Comparison of ENCODE assay signal across 8 cellular contexts in the genomic region with DNA sequence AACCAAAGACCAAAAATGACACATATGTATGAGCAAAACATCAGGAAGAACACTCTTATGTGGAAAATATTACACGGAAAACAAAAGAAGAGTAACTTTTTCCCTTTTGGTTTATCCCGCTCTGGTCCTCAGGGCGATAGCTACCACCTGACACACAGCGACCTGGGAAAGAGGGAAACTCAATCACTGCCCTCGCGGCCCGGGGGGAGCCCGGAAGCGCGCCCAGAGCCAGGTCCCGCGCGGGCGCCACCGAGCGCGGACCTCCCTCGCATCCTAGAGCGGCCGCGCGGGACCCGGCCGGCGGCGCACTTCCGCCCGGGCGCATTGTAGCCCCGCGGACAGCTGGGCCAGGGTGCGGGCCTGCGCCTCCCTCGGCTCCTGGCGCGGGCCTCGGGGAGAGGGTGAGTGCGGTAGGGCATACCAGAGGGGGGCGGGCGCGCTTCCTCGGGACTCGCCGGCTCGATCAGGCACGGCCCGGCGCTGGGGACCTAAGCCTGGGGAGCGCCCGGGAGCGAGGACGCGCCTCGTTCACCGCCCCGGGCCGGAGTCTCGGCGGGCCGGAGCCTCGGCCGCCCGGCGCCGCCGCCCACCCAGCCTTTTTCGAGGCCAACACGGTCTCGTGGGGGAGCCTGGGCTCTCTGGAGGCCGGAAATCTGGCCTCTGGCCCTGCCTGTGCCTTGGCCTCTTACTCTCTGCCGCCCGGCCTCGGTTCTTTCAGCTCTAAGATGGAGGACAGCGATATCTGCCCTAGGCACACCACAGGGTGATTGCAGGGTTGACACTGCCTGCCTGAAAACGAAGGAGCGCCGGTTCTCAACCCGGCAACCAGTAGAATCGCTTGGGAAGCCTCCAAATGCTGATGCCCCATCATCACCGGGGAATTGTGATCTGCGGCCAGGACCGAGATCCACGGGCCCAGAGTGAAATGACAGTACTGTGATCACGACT. TPM values are rescaled to one million over a fixed set of nuclear protein-coding genes. Genes with fewer than 3 reads are reported as not detected.
DNase-seq lines count a peak whose midpoint lies in the region; ATAC-seq and TF ChIP-seq lines count a peak whose summit lies in the region.

A gene with protein sequence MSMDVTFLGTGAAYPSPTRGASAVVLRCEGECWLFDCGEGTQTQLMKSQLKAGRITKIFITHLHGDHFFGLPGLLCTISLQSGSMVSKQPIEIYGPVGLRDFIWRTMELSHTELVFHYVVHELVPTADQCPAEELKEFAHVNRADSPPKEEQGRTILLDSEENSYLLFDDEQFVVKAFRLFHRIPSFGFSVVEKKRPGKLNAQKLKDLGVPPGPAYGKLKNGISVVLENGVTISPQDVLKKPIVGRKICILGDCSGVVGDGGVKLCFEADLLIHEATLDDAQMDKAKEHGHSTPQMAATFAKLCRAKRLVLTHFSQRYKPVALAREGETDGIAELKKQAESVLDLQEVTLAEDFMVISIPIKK (plus strand): TSS at position 327 of the 948 bp plus-strand sequence. CDS start 6,365 bp downstream, outside the sequence.

- H3K9me3 ChIP-seq in DND-41 (ENCODE audit: insufficient read depth, low read length, severe bottlenecking), result peaks cover 4% of the 10 kb centered on the region

- peak within 1 kb of the TSS; percentile 81 for H3K27ac ChIP-seq in DND-41 (ENCODE audit: low read length)

- no peak for TF ChIP-seq CTCF in DND-41 (IDR thresholded peaks at IDR 0.05; ENCODE audit: borderline replicate concordance, extremely low read depth, low read length, poor library complexity, severe bottlenecking)
- TF ChIP-seq CTCF in fibroblast of mammary gland (conservative IDR thresholded peaks at IDR 0.05; ENCODE audit: control insufficient read depth, insufficient read depth, low read depth, low read length), result no peak

- no peaks in the 10 kb centered on the region for H4K20me1 ChIP-seq in DND-41 (ENCODE audit: insufficient read depth, low read length)

- ATAC-seq in DND-41 (ENCODE audit: insufficient read depth, low read depth), result peak; percentile 91
- ATAC-seq in GM21619 (IDR thresholded peaks at IDR 0.05; ENCODE audit: unreplicated experiment), result peak; percentile 91
- peak; percentile 95 to 98 for ATAC-seq in natural killer cell treated with Interleukin-12 subunit alpha and Interleukin-12 subunit beta and Interleukin-15 and Interleukin-18, amount 100 ng/mL, for 72 hours
- peak; percentile 94 for ATAC-seq in stimulated activated naive CD8-positive, alpha-beta T cell treated with anti-CD3 and anti-CD28 coated beads, Interleukin-15, Interleukin-2, amounts not matched to agents 100 U/mL and 50 U/mL, for 24 hours

- peak within 1 kb of the TSS; percentile 89 for H3K4me3 Mint-ChIP-seq in activated T-helper 2 cell treated with anti-CD3 and anti-CD28 coated beads, Interferon-gamma antibody, Interleukin-2, Interleukin-4, amounts not matched to agents 10 μg/mL and 5 μg/mL and 100 μg/mL, durations not matched to agents 14 hours and 24 hours and 36 hours (ENCODE audit: low read depth)
- H3K4me3 Mint-ChIP-seq in natural killer cell treated with Interleukin-12 subunit alpha and Interleukin-12 subunit beta and Interleukin-15 and Interleukin-18, amount 100 ng/mL, for 72 hours, result peak within 1 kb of the TSS; percentile 86

- H3K4me3 ChIP-seq in DND-41 (ENCODE audit: low read depth in 1 of 2, low read length in 2 of 2) (peak within 1 kb of the TSS; percentile 53 to 83), fibroblast of mammary gland (ENCODE audit: control insufficient read depth, low read depth, low read length) (peak within 1 kb of the TSS; percentile 67)
- peak within 1 kb of the TSS; percentile 82 for H3K4me3 ChIP-seq in Jurkat, Clone E6-1 (ENCODE audit: low read length)

- no peaks in the 10 kb centered on the region for H3K36me3 ChIP-seq in DND-41 (ENCODE audit: insufficient read depth, low read length)

- peak within 1 kb of the TSS; percentile 90 for H3K27ac Mint-ChIP-seq in activated T-helper 2 cell treated with anti-CD3 and anti-CD28 coated beads, Interferon-gamma antibody, Interleukin-2, Interleukin-4, amounts not matched to agents 10 μg/mL and 5 μg/mL and 100 μg/mL, durations not matched to agents 14 hours and 24 hours and 36 hours
- H3K27ac Mint-ChIP-seq in natural killer cell treated with Interleukin-12 subunit alpha and Interleukin-12 subunit beta and Interleukin-15 and Interleukin-18, amount 100 ng/mL, for 72 hours, result peak within 1 kb of the TSS; percentile 78 to 88

- H3K79me2 ChIP-seq in DND-41 (ENCODE audit: insufficient read depth, low read length), result peaks cover 16% of the 10 kb centered on the region

- DNase-seq in DND-41, result peak; percentile 72
- DNase-seq in Jurkat, Clone E6-1 (ENCODE audit: low read depth, low spot score), result peak; percentile 39
- peak; percentile 83 for DNase-seq in RKO (ENCODE audit: low spot score)
- peak; percentile 62 for DNase-seq in activated T-helper 2 cell treated with anti-CD3 and anti-CD28 coated beads, Interferon-gamma antibody, Interleukin-2, Interleukin-4, amounts not matched to agents 10 μg/mL and 5 μg/mL and 100 μg/mL, durations not matched to agents 14 hours and 24 hours and 36 hours (ENCODE audit: low spot score)
- DNase-seq in fibroblast of mammary gland (ENCODE audit: low read depth), result peak; percentile 72
- peak; percentile 87 for DNase-seq in natural killer cell treated with Interleukin-12 subunit alpha and Interleukin-12 subunit beta and Interleukin-15 and Interleukin-18, amount 100 ng/mL, for 72 hours (ENCODE audit: low spot score)
- DNase-seq in stimulated activated naive CD8-positive, alpha-beta T cell treated with anti-CD3 and anti-CD28 coated beads, Interleukin-15, Interleukin-2, amounts not matched to agents 100 U/mL and 50 U/mL, for 24 hours, result peak; percentile 71

- peaks cover 20% of the 10 kb centered on the region for H3K4me1 ChIP-seq in DND-41 (ENCODE audit: insufficient read depth, low read length)

- peaks cover 3% of the 10 kb centered on the region for H3K36me3 Mint-ChIP-seq in activated T-helper 2 cell treated with anti-CD3 and anti-CD28 coated beads, Interferon-gamma antibody, Interleukin-2, Interleukin-4, amounts not matched to agents 10 μg/mL and 5 μg/mL and 100 μg/mL, durations not matched to agents 14 hours and 24 hours and 36 hours (ENCODE audit: low read depth)
- H3K36me3 Mint-ChIP-seq in natural killer cell treated with Interleukin-12 subunit alpha and Interleukin-12 subunit beta and Interleukin-15 and Interleukin-18, amount 100 ng/mL, for 72 hours, result peaks cover 16% of the 10 kb centered on the region

- H3K27me3 Mint-ChIP-seq in activated T-helper 2 cell treated with anti-CD3 and anti-CD28 coated beads, Interferon-gamma antibody, Interleukin-2, Interleukin-4, amounts not matched to agents 10 μg/mL and 5 μg/mL and 100 μg/mL, durations not matched to agents 14 hours and 24 hours and 36 hours (ENCODE audit: low read depth), result no peaks in the 10 kb centered on the region
- peaks cover 0 to 3% of the 10 kb centered on the region in 2 donors for H3K27me3 Mint-ChIP-seq in natural killer cell treated with Interleukin-12 subunit alpha and Interleukin-12 subunit beta and Interleukin-15 and Interleukin-18, amount 100 ng/mL, for 72 hours

- H3K4me1 Mint-ChIP-seq in activated T-helper 2 cell treated with anti-CD3 and anti-CD28 coated beads, Interferon-gamma antibody, Interleukin-2, Interleukin-4, amounts not matched to agents 10 μg/mL and 5 μg/mL and 100 μg/mL, durations not matched to agents 14 hours and 24 hours and 36 hours (ENCODE audit: low read depth), result peaks cover 18% of the 10 kb centered on the region
- H3K4me1 Mint-ChIP-seq in natural killer cell treated with Interleukin-12 subunit alpha and Interleukin-12 subunit beta and Interleukin-15 and Interleukin-18, amount 100 ng/mL, for 72 hours (ENCODE audit: low read depth in 2 of 2), result peaks cover 24 to 29% of the 10 kb centered on the region in 2 donors

- H3K4me2 ChIP-seq in DND-41 (ENCODE audit: insufficient read depth, low read length), result peak within 1 kb of the TSS; percentile 78

- intact Hi-C loops in activated T-helper 2 cell treated with anti-CD3 and anti-CD28 coated beads, Interferon-gamma antibody, Interleukin-2, Interleukin-4, amounts not matched to agents 10 μg/mL and 5 μg/mL and 100 μg/mL, durations not matched to agents 14 hours and 24 hours and 36 hours (cut with micrococcal nuclease), result loop anchor here (2.0 to 5.0 kb wide), 3 partner anchors 61 to 89 kb away; partner anchors contain the start of gene ME2

- H2AFZ ChIP-seq in DND-41 (ENCODE audit: low read depth, low read length), result peak within 1 kb of the TSS; percentile 88

- H3K9me3 Mint-ChIP-seq in activated T-helper 2 cell treated with anti-CD3 and anti-CD28 coated beads, Interferon-gamma antibody, Interleukin-2, Interleukin-4, amounts not matched to agents 10 μg/mL and 5 μg/mL and 100 μg/mL, durations not matched to agents 14 hours and 24 hours and 36 hours, result peaks cover 12% of the 10 kb centered on the region
- H3K9me3 Mint-ChIP-seq in natural killer cell treated with Interleukin-12 subunit alpha and Interleukin-12 subunit beta and Interleukin-15 and Interleukin-18, amount 100 ng/mL, for 72 hours, result peaks cover 4% of the 10 kb centered on the region

- peak within 1 kb of the TSS; percentile 96 for H3K9ac ChIP-seq in DND-41 (ENCODE audit: low read depth, low read length)

- H3K27me3 ChIP-seq in DND-41 (ENCODE audit: insufficient read depth, low read length, poor library complexity), result no peaks in the 10 kb centered on the region

RNA-seq across cellular contexts. Expression of the gene that starts here (rescaled TPM):
- polyA plus RNA-seq in Jurkat, Clone E6-1 (2012; ENCODE audit: insufficient read depth, insufficient read length), result 8.9 TPM
- total RNA-seq in activated T-helper 2 cell treated with anti-CD3 and anti-CD28 coated beads, Interferon-gamma antibody, Interleukin-2, Interleukin-4, amounts not matched to agents 10 μg/mL and 5 μg/mL and 100 μg/mL, durations not matched to agents 14 hours and 24 hours and 36 hours, result 6.7 and 6.8 TPM in 2 replicates
- total RNA-seq in natural killer cell treated with Interleukin-12 subunit alpha and Interleukin-12 subunit beta and Interleukin-15 and Interleukin-18, amount 100 ng/mL, for 72 hours, result 10 to 100 TPM in 1 of 2 donors, 1 to 10 TPM in 1; 8.2 to 10.5 TPM

Comparison
In these comparisons a context has a peak if more than half of its experiments do, and no peak if none do; other contexts are left out.
1. Peak in every context shown above with its lines: DNase-seq, ATAC-seq, H3K4me3 ChIP-seq and H3K27ac ChIP-seq.